1 cellular context compared by ENCODE assay signal in genomic region chr5:172905771-172906170, GRCh38.
TF ChIP-seq lines count a peak whose summit lies in the region.

No MANE protein-coding gene starts in this region.

TF ChIP-seq in H1, 55 proteins besides CTCF, POLR2A, EP300 and RAD21 (continued from another document):
- TF ChIP-seq KDM5A (IDR thresholded peaks at IDR 0.05; ENCODE audit: low read length) (no peak), TAF7 (optimal IDR thresholded peaks at IDR 0.05; ENCODE audit: borderline replicate concordance, low read depth, low read length) (no peak), CBX8 (IDR thresholded peaks at IDR 0.05; ENCODE audit: borderline replicate concordance, low read depth, low read length) (no peak), USF2 (IDR thresholded peaks at IDR 0.05; ENCODE audit: low read length) (no peak), KDM1A (IDR thresholded peaks at IDR 0.05; ENCODE audit: borderline replicate concordance, low read length) (no peak), BACH1 (IDR thresholded peaks at IDR 0.05; ENCODE audit: low read length) (no peak), CTBP2 (IDR thresholded peaks at IDR 0.05; ENCODE audit: borderline replicate concordance, insufficient read depth, insufficient read length, low read length) (no peak)
